Comparison of ENCODE assay signal across 8 cellular contexts in genomic region chr12:12719496-12719895, GRCh38. TPM values are rescaled to one million over a fixed set of nuclear protein-coding genes. Genes with fewer than 3 reads are reported as not detected.
DNase-seq lines count a peak whose midpoint lies in the region; ATAC-seq and TF ChIP-seq lines count a peak whose summit lies in the region.

No MANE protein-coding gene starts in this region.

- peaks cover 60% of the 10 kb centered on the region for H3K4me1 Mint-ChIP-seq in activated naive CD8-positive, alpha-beta T cell treated with anti-CD3 and anti-CD28 coated beads, Interleukin-2, amount 50 U/mL, for 24 hours

- ATAC-seq in activated naive CD8-positive, alpha-beta T cell treated with anti-CD3 and anti-CD28 coated beads, Interleukin-2, amount 50 U/mL, for 24 hours, result no peak
- no peak for ATAC-seq in upper lobe of left lung (ENCODE audit: low FRiP score in 2 of 2)

- WGBS in liver, result 32% methylated on average over 3 of the region's 3 CpGs
- 2 to 5% methylated on average over 3 of the region's 3 CpGs for WGBS in upper lobe of left lung, 2 donors

- no peaks in the 10 kb centered on the region for H3K9me3 ChIP-seq in liver (ENCODE audit: control insufficient read depth in 4 of 4, low read length in 3 of 4)
- no peaks in the 10 kb centered on the region for H3K9me3 ChIP-seq in upper lobe of left lung

- H3K9ac ChIP-seq in liver (ENCODE audit: low read depth in 1 of 2, low read length in 2 of 2), result peak overlapping the region; percentile 98 to 100

- TF ChIP-seq CTCF in LNCaP clone FGC (IDR thresholded peaks at IDR 0.05; ENCODE audit: control insufficient read depth, extremely low read depth, insufficient read depth) (no peak), liver (IDR thresholded peaks at IDR 0.05; ENCODE audit: low read depth, low read length, missing input control) (no peak), upper lobe of left lung (IDR thresholded peaks at IDR 0.05) (no peak), GM13976 (IDR thresholded peaks at IDR 0.05; ENCODE audit: borderline replicate concordance, control extremely low read depth, extremely low read depth, insufficient read depth, missing control alignments) (no peak)

- peak overlapping the region; percentile 96 for H3K27ac Mint-ChIP-seq in activated naive CD8-positive, alpha-beta T cell treated with anti-CD3 and anti-CD28 coated beads, Interleukin-2, amount 50 U/mL, for 24 hours

- in situ Hi-C loops in GM13976 (cut with MboI; ENCODE audit: low sequenced_read_pairs, unreplicated experiment), result loop anchor here (25.0 kb wide), 1 partner anchor 1132 kb away; no protein-coding TSS in a partner anchor

- H3K4me1 ChIP-seq in liver (ENCODE audit: control insufficient read depth in 4 of 4, insufficient read depth in 4 of 4, low read length in 3 of 4), result peaks cover 6 to 50% (median 40%) of the 10 kb centered on the region in 4 donors
- H3K4me1 ChIP-seq in upper lobe of left lung, result peaks cover 44 to 53% (median 48%) of the 10 kb centered on the region in 4 donors

- no peaks in the 10 kb centered on the region for H3K27me3 Mint-ChIP-seq in activated naive CD8-positive, alpha-beta T cell treated with anti-CD3 and anti-CD28 coated beads, Interleukin-2, amount 50 U/mL, for 24 hours

- H3K27me3 ChIP-seq in liver (ENCODE audit: control insufficient read depth in 4 of 4, insufficient read depth in 4 of 4, low read length in 3 of 4) (no peaks in the 10 kb centered on the region), upper lobe of left lung (no peaks in the 10 kb centered on the region)

- no peak for TF ChIP-seq RAD21 in liver (IDR thresholded peaks at IDR 0.05)

- H3K4me3 ChIP-seq in LNCaP clone FGC (ENCODE audit: low read depth, low read length), result peak overlapping the region; percentile 96
- H3K4me3 ChIP-seq in liver (ENCODE audit: low read depth in 1 of 3, low read length in 3 of 3), result peak overlapping the region in 2 of 3 donors; percentile 77 to 98
- peak overlapping the region; percentile 61 to 99 (median 82) for H3K4me3 ChIP-seq in upper lobe of left lung

- H3K36me3 ChIP-seq in liver (ENCODE audit: control insufficient read depth in 4 of 4, insufficient read depth in 3 of 4, low read depth in 1 of 4, low read length in 3 of 4), result peaks cover 0 to 9% (median 0%) of the 10 kb centered on the region in 4 donors
- peaks cover 0 to 33% (median 0%) of the 10 kb centered on the region in 4 donors for H3K36me3 ChIP-seq in upper lobe of left lung

- H3K4me3 Mint-ChIP-seq in activated naive CD8-positive, alpha-beta T cell treated with anti-CD3 and anti-CD28 coated beads, Interleukin-2, amount 50 U/mL, for 24 hours, result peak overlapping the region; percentile 98

- TF ChIP-seq POLR2A in upper lobe of left lung (IDR thresholded peaks at IDR 0.05), result peak in 1 of 4 donors; percentile 62

- H3K36me3 Mint-ChIP-seq in activated naive CD8-positive, alpha-beta T cell treated with anti-CD3 and anti-CD28 coated beads, Interleukin-2, amount 50 U/mL, for 24 hours (ENCODE audit: low read depth), result peaks cover 47% of the 10 kb centered on the region

- H3K27ac ChIP-seq in liver (ENCODE audit: low read depth in 1 of 2, low read length in 2 of 2) (peak overlapping the region; percentile 98 to 99), upper lobe of left lung (peak overlapping the region; percentile 98 to 100 (median 100))

- TF ChIP-seq EP300 in upper lobe of left lung (IDR thresholded peaks at IDR 0.05), result no peak

- H3K9me3 Mint-ChIP-seq in activated naive CD8-positive, alpha-beta T cell treated with anti-CD3 and anti-CD28 coated beads, Interleukin-2, amount 50 U/mL, for 24 hours, result no peaks in the 10 kb centered on the region

- peak; percentile 52 for DNase-seq in EH (ENCODE audit: low read depth)
- DNase-seq in LNCaP clone FGC (ENCODE audit: low read depth), result no peak
- DNase-seq in activated naive CD8-positive, alpha-beta T cell treated with anti-CD3 and anti-CD28 coated beads, Interleukin-2, amount 50 U/mL, for 24 hours, result no peak
- peak in 1 of 2 donors; percentile 40 for DNase-seq in upper lobe of left lung
- no peak for DNase-seq in ecto neural progenitor cell (ENCODE audit: low spot score)
- DNase-seq in GM13976 (ENCODE audit: low spot score), result no peak
- DNase-seq in NCI-H128 (lab: John Stamatoyannopoulos, UW; ENCODE audit: unreplicated experiment), result no peak

TF ChIP-seq in liver, 16 proteins besides CTCF, POLR2A, EP300 and RAD21:
- no peak for TF ChIP-seq FOXA1 (IDR thresholded peaks at IDR 0.05)
- TF ChIP-seq HNF4G (IDR thresholded peaks at IDR 0.05), result no peak
- no peak for TF ChIP-seq SP1 (IDR thresholded peaks at IDR 0.05)

RNA-seq across cellular contexts. Expression of gene CDKN1B, which starts 2.3 kb away (rescaled TPM):
- 10 to 100 TPM; 24.7 to 67.5 TPM for total RNA-seq in liver
- 10 to 100 TPM in 1 of 2 donors, 1 to 10 TPM in 1; 7.8 to 20.3 TPM for polyA plus RNA-seq in liver
- 10 to 100 TPM; 42.1 to 85.5 (median 72.3) TPM for total RNA-seq in upper lobe of left lung

RNA-seq across cellular contexts. Expression of gene GPR19, which starts 23.5 kb away (rescaled TPM):
- under 1 TPM in 1 of 2 donors, not detected in 1; 0.89 TPM for total RNA-seq in liver
- polyA plus RNA-seq in liver, result under 1 TPM in 1 of 2 donors, not detected in 1; 0.08 TPM
- not detected for total RNA-seq in upper lobe of left lung
